ENCODE assay signal across 8 cellular contexts in genomic region chr10:514137-514671, GRCh38.
DNase-seq lines count a peak whose midpoint lies in the region; ATAC-seq and TF ChIP-seq lines count a peak whose summit lies in the region.

No MANE protein-coding gene starts in this region.

- H3K4me1 ChIP-seq in lung (ENCODE audit: control insufficient read depth in 2 of 2, insufficient read depth in 2 of 2, low read length in 2 of 2) = peaks cover 3% of the 10 kb centered on the region in 2 donors
- peaks cover 0 to 19% (median 4%) of the 10 kb centered on the region in 4 donors for H3K4me1 ChIP-seq in upper lobe of left lung
- H3K4me1 ChIP-seq in naive thymus-derived CD4-positive, alpha-beta T cell (ENCODE audit: control insufficient read depth in 2 of 2, insufficient read depth in 2 of 2, low read length in 2 of 2) = no peaks in the 10 kb centered on the region

- 76 to 82% methylated on average over 22 of the region's 22 CpGs for WGBS in lung, 2 donors
- WGBS in upper lobe of left lung, 2 donors = 68 to 72% methylated on average over 20 to 22 of the region's 22 CpGs

- peaks cover 7 to 27% (median 13%) of the 10 kb centered on the region in 7 donors for H3K4me1 Mint-ChIP-seq in naive thymus-derived CD4-positive, alpha-beta T cell

- H3K27ac ChIP-seq in lung (ENCODE audit: low read depth in 1 of 2, low read length in 1 of 2) (peak overlapping the region in 1 of 2 donors; percentile 61), upper lobe of left lung (peak overlapping the region in 2 of 4 donors; percentile 38 to 51)
- no peak overlapping the region for H3K27ac ChIP-seq in naive thymus-derived CD4-positive, alpha-beta T cell (ENCODE audit: low read depth, low read length)

- CTCF ChIA-PET in naive thymus-derived CD4-positive, alpha-beta T cell (lab: Charles Lee) = interaction anchor here (0.7 kb wide), 1 partner anchor 1197 kb away, joined by 4 read pairs; no protein-coding TSS in a partner anchor

- H3K27me3 Mint-ChIP-seq in naive thymus-derived CD4-positive, alpha-beta T cell = peaks cover 0 to 9% (median 0%) of the 10 kb centered on the region in 5 donors

- TF ChIP-seq POLR2A in upper lobe of left lung (IDR thresholded peaks at IDR 0.05) = no peak

- H3K9me3 ChIP-seq in lung (ENCODE audit: control insufficient read depth in 2 of 2, insufficient read depth in 1 of 2, low read length in 1 of 2) (no peaks in the 10 kb centered on the region), upper lobe of left lung (no peaks in the 10 kb centered on the region)
- H3K9me3 ChIP-seq in naive thymus-derived CD4-positive, alpha-beta T cell (ENCODE audit: control insufficient read depth in 2 of 3, low read length in 3 of 3) = no peaks in the 10 kb centered on the region

- H3K36me3 Mint-ChIP-seq in naive thymus-derived CD4-positive, alpha-beta T cell = no peaks in the 10 kb centered on the region

- intact Hi-C loops in naive thymus-derived CD4-positive, alpha-beta T cell (cut with micrococcal nuclease) = loop anchor here in 1 of 2 donors (5.0 to 10.0 kb wide), 2 partner anchors 337 to 561 kb away; no protein-coding TSS in a partner anchor

- ATAC-seq in lung (ENCODE audit: insufficient read depth, low FRiP score) (no peak), upper lobe of left lung (ENCODE audit: low FRiP score in 2 of 2) (peak in 1 of 2 donors; percentile 35), HG03378 (IDR thresholded peaks at IDR 0.05; ENCODE audit: unreplicated experiment) (no peak)
- no peak for ATAC-seq in naive thymus-derived CD4-positive, alpha-beta T cell

- no peak overlapping the region for H3K4me3 Mint-ChIP-seq in naive thymus-derived CD4-positive, alpha-beta T cell

- DNase-seq in activated effector memory CD4-positive, alpha-beta T cell treated with anti-CD3 and anti-CD28 coated beads, Interleukin-2, amount 50 U/mL, for 16 hours = peak; percentile 38
- DNase-seq in activated effector memory CD4-positive, alpha-beta T cell treated with Interleukin-2 at 50 U/mL for 16 hours = no peak
- DNase-seq in SHP77 (lab: John Stamatoyannopoulos, UW) = peak; percentile 95
- DNase-seq in lung (ENCODE audit: low spot score) = peak; percentile 41
- peak in 1 of 2 donors; percentile 75 for DNase-seq in upper lobe of left lung
- DNase-seq in RKO (ENCODE audit: low spot score) = no peak
- no peak for DNase-seq in naive thymus-derived CD4-positive, alpha-beta T cell

- H3K27me3 ChIP-seq in lung (ENCODE audit: control insufficient read depth, insufficient read depth) (no peaks in the 10 kb centered on the region), upper lobe of left lung (no peaks in the 10 kb centered on the region)
- H3K27me3 ChIP-seq in naive thymus-derived CD4-positive, alpha-beta T cell (ENCODE audit: control insufficient read depth in 2 of 2, insufficient read depth in 2 of 2, low read length in 2 of 2) = no peaks in the 10 kb centered on the region

- H3K27ac Mint-ChIP-seq in naive thymus-derived CD4-positive, alpha-beta T cell = no peak overlapping the region

- TF ChIP-seq CTCF in lung (IDR thresholded peaks at IDR 0.05; ENCODE audit: control extremely low read depth, extremely low read depth) = no peak
- TF ChIP-seq CTCF in upper lobe of left lung (IDR thresholded peaks at IDR 0.05) = no peak

- no peak for TF ChIP-seq EP300 in upper lobe of left lung (IDR thresholded peaks at IDR 0.05)

- H3K36me3 ChIP-seq in lung (ENCODE audit: control insufficient read depth in 2 of 2, insufficient read depth in 2 of 2, low read length in 2 of 2) (no peaks in the 10 kb centered on the region), upper lobe of left lung (no peaks in the 10 kb centered on the region)
- no peaks in the 10 kb centered on the region for H3K36me3 ChIP-seq in naive thymus-derived CD4-positive, alpha-beta T cell (ENCODE audit: control insufficient read depth in 2 of 3, insufficient read depth in 3 of 3, low read length in 3 of 3)

- H3K9me3 Mint-ChIP-seq in naive thymus-derived CD4-positive, alpha-beta T cell = no peaks in the 10 kb centered on the region

- POLR2A ChIA-PET in naive thymus-derived CD4-positive, alpha-beta T cell (lab: Charles Lee) = interaction anchor here (0.6 to 0.7 kb wide), 2 partner anchors 139 to 254 kb away, joined by 3 read pairs; no protein-coding TSS in a partner anchor

- H3K4me3 ChIP-seq in lung (no peak overlapping the region), upper lobe of left lung (peak overlapping the region in 3 of 4 donors; percentile 12 to 30 (median 26))
- H3K4me3 ChIP-seq in naive thymus-derived CD4-positive, alpha-beta T cell (ENCODE audit: low read length) = no peak overlapping the region

Comparison
In these comparisons a context has a peak if more than half of its experiments do, and no peak if none do; other contexts are left out.
1. DNase-seq: peak in activated effector memory CD4-positive, alpha-beta T cell treated with anti-CD3 and anti-CD28 coated beads, Interleukin-2, amount 50 U/mL, for 16 hours (single experiment), SHP77 (2 of 2) and lung (single experiment); none in activated effector memory CD4-positive, alpha-beta T cell treated with Interleukin-2 at 50 U/mL for 16 hours (single experiment), RKO (single experiment) and naive thymus-derived CD4-positive, alpha-beta T cell (0 of 9).
2. H3K4me3 ChIP-seq: peak in upper lobe of left lung (3 of 4); none in lung (single experiment) and naive thymus-derived CD4-positive, alpha-beta T cell (single experiment).